Comparison of ENCODE assay signal across 1 cellular context in the genomic region with DNA sequence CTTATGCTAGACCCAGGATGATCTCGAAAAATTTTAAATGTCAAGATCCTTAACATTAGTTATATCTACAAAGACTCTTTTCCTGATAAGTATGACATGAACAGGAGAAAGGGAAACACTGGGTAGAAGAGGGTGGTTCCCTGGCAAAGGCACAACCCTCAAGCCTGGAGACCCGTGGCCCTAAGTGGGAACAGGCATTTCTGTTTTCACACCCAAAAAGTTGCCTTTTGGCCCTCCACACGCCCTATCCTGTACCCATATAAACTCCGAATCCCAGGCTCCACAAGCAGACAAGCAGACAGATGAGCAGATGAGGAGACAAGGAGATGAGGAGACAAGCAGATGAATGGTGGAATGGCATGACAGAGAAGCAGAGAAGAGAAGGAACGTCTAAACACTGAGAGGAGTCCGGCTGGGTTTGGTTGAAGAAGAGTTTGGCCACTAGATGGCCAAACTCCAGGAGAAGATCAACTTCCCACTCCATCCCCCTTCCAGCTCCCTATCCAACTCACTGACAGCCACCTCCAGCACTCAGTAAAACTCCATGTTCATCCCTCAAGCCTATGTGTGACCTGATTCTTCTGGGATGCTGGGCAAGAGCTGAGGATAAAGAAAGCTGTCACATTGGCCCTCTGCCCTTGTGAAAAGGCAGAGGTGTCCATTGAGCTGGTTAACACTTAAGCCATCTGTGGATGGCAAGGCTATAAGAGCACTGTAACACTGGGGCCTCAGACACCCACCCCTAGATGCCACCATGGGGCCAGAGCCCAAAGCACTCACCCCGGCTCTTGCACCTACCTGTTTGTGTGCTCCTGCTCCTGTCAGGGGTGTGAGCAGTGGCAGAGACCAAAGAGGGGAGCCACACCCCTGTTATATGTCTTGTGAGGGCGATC.
TF ChIP-seq lines count a peak whose summit lies in the region.

No MANE protein-coding gene starts in this region.

TF ChIP-seq in HepG2, 621 proteins besides CTCF, POLR2A, EP300 and RAD21 (continued from another document):
- TF ChIP-seq, protein P1, sequence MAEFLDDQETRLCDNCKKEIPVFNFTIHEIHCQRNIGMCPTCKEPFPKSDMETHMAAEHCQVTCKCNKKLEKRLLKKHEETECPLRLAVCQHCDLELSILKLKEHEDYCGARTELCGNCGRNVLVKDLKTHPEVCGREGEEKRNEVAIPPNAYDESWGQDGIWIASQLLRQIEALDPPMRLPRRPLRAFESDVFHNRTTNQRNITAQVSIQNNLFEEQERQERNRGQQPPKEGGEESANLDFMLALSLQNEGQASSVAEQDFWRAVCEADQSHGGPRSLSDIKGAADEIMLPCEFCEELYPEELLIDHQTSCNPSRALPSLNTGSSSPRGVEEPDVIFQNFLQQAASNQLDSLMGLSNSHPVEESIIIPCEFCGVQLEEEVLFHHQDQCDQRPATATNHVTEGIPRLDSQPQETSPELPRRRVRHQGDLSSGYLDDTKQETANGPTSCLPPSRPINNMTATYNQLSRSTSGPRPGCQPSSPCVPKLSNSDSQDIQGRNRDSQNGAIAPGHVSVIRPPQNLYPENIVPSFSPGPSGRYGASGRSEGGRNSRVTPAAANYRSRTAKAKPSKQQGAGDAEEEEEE (CRISPR knock-in tag; IDR thresholded peaks at IDR 0.05; ENCODE audit: borderline replicate concordance), result no peak
- TF ChIP-seq SNAPC2 (CRISPR knock-in tag; IDR thresholded peaks at IDR 0.05) (no peak), ISX (CRISPR knock-in tag; conservative IDR thresholded peaks at IDR 0.05) (no peak), SUZ12 (IDR thresholded peaks at IDR 0.05; ENCODE audit: low read depth, low read length) (no peak), RBFOX2 (IDR thresholded peaks at IDR 0.05; ENCODE audit: low read depth, low read length) (no peak), MED13 (CRISPR knock-in tag; IDR thresholded peaks at IDR 0.05) (no peak), ZNF282 (IDR thresholded peaks at IDR 0.05; ENCODE audit: partially characterized antibody) (no peak), POGZ (CRISPR knock-in tag; IDR thresholded peaks at IDR 0.05) (no peak), ZNF549 (CRISPR knock-in tag; IDR thresholded peaks at IDR 0.05) (no peak), PRPF4 (IDR thresholded peaks at IDR 0.05; ENCODE audit: low read depth, low read length, poor library complexity, severe bottlenecking) (no peak), HOXA7 (CRISPR knock-in tag; IDR thresholded peaks at IDR 0.05) (no peak)
- TF ChIP-seq, protein P2, sequence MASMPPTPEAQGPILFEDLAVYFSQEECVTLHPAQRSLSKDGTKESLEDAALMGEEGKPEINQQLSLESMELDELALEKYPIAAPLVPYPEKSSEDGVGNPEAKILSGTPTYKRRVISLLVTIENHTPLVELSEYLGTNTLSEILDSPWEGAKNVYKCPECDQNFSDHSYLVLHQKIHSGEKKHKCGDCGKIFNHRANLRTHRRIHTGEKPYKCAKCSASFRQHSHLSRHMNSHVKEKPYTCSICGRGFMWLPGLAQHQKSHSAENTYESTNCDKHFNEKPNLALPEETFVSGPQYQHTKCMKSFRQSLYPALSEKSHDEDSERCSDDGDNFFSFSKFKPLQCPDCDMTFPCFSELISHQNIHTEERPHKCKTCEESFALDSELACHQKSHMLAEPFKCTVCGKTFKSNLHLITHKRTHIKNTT (CRISPR knock-in tag; IDR thresholded peaks at IDR 0.05), result no peak
- TF ChIP-seq, protein P3, sequence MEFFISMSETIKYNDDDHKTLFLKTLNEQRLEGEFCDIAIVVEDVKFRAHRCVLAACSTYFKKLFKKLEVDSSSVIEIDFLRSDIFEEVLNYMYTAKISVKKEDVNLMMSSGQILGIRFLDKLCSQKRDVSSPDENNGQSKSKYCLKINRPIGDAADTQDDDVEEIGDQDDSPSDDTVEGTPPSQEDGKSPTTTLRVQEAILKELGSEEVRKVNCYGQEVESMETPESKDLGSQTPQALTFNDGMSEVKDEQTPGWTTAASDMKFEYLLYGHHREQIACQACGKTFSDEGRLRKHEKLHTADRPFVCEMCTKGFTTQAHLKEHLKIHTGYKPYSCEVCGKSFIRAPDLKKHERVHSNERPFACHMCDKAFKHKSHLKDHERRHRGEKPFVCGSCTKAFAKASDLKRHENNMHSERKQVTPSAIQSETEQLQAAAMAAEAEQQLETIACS (CRISPR knock-in tag; IDR thresholded peaks at IDR 0.05), result no peak
- TF ChIP-seq, protein P4, sequence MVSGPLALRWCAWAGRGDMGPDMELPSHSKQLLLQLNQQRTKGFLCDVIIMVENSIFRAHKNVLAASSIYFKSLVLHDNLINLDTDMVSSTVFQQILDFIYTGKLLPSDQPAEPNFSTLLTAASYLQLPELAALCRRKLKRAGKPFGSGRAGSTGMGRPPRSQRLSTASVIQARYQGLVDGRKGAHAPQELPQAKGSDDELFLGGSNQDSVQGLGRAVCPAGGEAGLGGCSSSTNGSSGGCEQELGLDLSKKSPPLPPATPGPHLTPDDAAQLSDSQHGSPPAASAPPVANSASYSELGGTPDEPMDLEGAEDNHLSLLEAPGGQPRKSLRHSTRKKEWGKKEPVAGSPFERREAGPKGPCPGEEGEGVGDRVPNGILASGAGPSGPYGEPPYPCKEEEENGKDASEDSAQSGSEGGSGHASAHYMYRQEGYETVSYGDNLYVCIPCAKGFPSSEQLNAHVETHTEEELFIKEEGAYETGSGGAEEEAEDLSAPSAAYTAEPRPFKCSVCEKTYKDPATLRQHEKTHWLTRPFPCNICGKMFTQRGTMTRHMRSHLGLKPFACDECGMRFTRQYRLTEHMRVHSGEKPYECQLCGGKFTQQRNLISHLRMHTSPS (CRISPR knock-in tag; IDR thresholded peaks at IDR 0.05; ENCODE audit: low read depth), result no peak
- TF ChIP-seq, protein P5, sequence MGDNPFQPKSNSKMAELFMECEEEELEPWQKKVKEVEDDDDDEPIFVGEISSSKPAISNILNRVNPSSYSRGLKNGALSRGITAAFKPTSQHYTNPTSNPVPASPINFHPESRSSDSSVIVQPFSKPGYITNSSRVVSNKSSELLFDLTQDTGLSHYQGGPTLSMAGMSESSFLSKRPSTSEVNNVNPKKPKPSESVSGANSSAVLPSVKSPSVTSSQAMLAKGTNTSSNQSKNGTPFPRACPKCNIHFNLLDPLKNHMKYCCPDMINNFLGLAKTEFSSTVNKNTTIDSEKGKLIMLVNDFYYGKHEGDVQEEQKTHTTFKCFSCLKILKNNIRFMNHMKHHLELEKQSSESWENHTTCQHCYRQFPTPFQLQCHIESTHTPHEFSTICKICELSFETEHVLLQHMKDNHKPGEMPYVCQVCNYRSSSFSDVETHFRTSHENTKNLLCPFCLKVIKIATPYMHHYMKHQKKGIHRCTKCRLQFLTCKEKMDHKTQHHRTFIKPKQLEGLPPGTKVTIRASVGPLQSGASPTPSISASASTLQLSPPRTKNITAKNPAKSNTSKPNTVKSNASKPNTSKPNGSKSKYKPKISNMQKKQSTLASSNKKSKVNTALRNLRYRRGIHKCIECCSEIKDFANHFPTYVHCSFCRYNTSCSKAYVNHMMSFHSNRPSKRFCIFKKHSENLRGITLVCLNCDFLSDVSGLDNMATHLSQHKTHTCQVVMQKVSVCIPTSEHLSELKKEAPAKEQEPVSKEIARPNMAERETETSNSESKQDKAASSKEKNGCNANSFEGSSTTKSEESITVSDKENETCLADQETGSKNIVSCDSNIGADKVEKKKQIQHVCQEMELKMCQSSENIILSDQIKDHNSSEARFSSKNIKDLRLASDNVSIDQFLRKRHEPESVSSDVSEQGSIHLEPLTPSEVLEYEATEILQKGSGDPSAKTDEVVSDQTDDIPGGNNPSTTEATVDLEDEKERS (CRISPR knock-in tag; IDR thresholded peaks at IDR 0.05), result no peak
